In the genomic region with DNA sequence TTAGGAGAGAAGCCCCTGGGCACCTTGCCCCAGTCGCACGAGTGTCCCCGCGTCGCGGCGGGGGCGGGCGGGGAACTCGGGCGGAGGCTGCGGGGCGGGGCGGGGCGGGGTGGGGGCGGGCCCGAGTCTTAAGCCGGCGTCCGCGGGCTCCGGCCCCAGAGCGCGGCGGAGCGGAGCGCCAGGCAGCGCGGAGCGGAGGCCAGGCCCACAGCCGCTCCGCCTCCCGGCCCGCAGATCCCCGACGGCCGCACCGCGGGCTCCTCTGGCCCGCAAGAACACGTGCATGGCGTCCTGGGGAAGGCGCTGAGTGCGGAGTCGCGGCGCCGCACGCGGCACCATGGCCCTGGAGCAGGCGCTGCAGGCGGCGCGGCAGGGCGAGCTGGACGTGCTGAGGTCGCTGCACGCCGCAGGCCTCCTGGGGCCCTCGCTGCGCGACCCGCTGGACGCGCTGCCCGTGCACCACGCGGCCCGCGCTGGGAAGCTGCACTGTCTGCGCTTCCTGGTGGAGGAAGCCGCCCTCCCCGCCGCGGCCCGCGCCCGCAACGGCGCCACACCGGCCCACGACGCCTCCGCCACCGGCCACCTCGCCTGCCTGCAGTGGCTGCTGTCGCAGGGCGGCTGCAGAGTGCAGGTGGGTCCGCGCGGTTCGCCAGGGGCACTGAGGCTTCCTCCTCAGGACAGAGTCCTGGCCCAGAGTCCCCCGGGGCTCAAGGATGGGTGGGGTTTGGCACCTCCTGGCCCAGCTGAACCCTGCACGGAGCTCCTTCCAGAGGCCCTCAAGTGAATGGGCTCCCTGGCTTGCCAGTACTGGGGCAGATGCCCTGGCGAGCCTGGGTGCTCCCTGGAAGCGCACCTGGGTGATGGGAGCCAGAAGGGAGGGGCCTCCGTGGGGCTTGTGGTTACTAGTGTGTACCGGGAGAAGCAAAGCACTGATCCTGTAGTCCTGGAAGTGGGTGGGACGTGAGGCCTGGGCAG, we compare ENCODE assay signal across 1 cellular context.
TF ChIP-seq lines count a peak whose summit lies in the region.

A gene with protein sequence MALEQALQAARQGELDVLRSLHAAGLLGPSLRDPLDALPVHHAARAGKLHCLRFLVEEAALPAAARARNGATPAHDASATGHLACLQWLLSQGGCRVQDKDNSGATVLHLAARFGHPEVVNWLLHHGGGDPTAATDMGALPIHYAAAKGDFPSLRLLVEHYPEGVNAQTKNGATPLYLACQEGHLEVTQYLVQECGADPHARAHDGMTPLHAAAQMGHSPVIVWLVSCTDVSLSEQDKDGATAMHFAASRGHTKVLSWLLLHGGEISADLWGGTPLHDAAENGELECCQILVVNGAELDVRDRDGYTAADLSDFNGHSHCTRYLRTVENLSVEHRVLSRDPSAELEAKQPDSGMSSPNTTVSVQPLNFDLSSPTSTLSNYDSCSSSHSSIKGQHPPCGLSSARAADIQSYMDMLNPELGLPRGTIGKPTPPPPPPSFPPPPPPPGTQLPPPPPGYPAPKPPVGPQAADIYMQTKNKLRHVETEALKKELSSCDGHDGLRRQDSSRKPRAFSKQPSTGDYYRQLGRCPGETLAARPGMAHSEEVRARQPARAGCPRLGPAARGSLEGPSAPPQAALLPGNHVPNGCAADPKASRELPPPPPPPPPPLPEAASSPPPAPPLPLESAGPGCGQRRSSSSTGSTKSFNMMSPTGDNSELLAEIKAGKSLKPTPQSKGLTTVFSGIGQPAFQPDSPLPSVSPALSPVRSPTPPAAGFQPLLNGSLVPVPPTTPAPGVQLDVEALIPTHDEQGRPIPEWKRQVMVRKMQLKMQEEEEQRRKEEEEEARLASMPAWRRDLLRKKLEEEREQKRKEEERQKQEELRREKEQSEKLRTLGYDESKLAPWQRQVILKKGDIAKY (plus strand): TSS at position 158 of the 975 bp plus-strand sequence. CDS start 180 bp downstream, at position 338.

TF ChIP-seq in liver, 16 proteins besides CTCF, POLR2A, EP300 and RAD21 (continued from another document):
- TF ChIP-seq, protein P1, sequence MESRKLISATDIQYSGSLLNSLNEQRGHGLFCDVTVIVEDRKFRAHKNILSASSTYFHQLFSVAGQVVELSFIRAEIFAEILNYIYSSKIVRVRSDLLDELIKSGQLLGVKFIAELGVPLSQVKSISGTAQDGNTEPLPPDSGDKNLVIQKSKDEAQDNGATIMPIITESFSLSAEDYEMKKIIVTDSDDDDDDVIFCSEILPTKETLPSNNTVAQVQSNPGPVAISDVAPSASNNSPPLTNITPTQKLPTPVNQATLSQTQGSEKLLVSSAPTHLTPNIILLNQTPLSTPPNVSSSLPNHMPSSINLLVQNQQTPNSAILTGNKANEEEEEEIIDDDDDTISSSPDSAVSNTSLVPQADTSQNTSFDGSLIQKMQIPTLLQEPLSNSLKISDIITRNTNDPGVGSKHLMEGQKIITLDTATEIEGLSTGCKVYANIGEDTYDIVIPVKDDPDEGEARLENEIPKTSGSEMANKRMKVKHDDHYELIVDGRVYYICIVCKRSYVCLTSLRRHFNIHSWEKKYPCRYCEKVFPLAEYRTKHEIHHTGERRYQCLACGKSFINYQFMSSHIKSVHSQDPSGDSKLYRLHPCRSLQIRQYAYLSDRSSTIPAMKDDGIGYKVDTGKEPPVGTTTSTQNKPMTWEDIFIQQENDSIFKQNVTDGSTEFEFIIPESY (IDR thresholded peaks at IDR 0.05): no peak
